19 cellular contexts compared by ENCODE assay signal in the genomic region with DNA sequence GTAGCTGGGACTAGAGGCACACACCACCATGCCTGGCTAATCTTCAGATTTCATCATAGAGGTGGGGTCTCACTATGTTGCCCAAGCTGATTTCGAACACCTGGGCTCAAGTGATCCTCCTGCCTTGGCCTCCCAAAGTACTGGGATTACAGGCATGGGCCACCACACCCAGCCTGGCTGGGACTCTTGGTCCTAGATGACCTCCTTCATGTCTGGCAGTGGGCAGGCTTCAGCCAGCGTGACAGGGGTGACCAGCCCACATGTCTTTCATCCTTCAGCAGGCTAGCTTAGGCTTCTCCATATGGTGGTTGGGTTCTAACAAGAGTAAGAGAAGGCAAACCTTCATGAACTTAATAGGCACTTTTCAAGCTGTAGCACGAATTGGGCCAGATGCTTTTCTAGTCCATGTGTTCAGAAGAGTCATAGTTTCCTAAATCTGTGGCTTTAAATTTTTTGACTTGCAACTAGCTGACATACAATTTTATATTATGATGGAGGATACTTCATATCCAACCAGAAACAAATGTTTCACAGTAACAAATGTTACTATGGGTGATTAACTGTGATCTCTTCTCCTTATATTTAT. TPM values are rescaled to one million over a fixed set of nuclear protein-coding genes. Genes with fewer than 3 reads are reported as not detected.
DNase-seq lines count a peak whose midpoint lies in the region; ATAC-seq and TF ChIP-seq lines count a peak whose summit lies in the region.
"Had no signal": no experiment of that assay in that cellular context is flagged by ENCODE, and none has a peak within 500 bp of the region (broad histone marks: within the 10 kb centered on the region; RNA-seq: fewer than 3 reads in every experiment).

No MANE protein-coding gene starts in this region.

- no peaks in the 10 kb centered on the region for H3K27me3 Mint-ChIP-seq in CD8-positive, alpha-beta memory T cell
- H3K27me3 Mint-ChIP-seq in activated T-helper 1 cell treated with anti-CD3 and anti-CD28 coated beads, Interleukin-12 subunit alpha, Interleukin-12 subunit beta, Interleukin-2, Interleukin-4 antibody, amounts not matched to agents 30 ng/mL and 10 ng/mL and 1 ng/mL, durations not matched to agents 14 hours and 24 hours and 36 hours (ENCODE audit: insufficient read depth) = no peaks in the 10 kb centered on the region
- no peaks in the 10 kb centered on the region for H3K27me3 Mint-ChIP-seq in natural killer cell treated with Interleukin-12 subunit alpha and Interleukin-12 subunit beta and Interleukin-15 and Interleukin-18, amount 100 ng/mL, for 72 hours

- POLR2A ChIA-PET in CD8-positive, alpha-beta memory T cell (lab: Charles Lee) = interaction anchor here (1.4 kb wide), 1 partner anchor 8 kb away, joined by 6 read pairs; a partner anchor contains a TSS

- no peak for DNase-seq in CD8-positive, alpha-beta memory T cell
- no peak for DNase-seq in activated T-helper 1 cell treated with anti-CD3 and anti-CD28 coated beads, Interleukin-12 subunit alpha, Interleukin-12 subunit beta, Interleukin-2, Interleukin-4 antibody, amounts not matched to agents 30 ng/mL and 10 ng/mL and 1 ng/mL, durations not matched to agents 14 hours and 24 hours and 36 hours (ENCODE audit: low spot score)
- no peak for DNase-seq in natural killer cell treated with Interleukin-12 subunit alpha and Interleukin-12 subunit beta and Interleukin-15 and Interleukin-18, amount 100 ng/mL, for 72 hours (ENCODE audit: low spot score)
- no peak for DNase-seq in omental fat pad (ENCODE audit: low spot score)
- DNase-seq in sciatic nerve (ENCODE audit: low spot score) = no peak
- DNase-seq in SKM-1 (lab: John Stamatoyannopoulos, UW; ENCODE audit: unreplicated experiment) = no peak
- DNase-seq: DMS79, NCI-H187 treated with DMSO at 0.1 percent for 48 hours, NCI-H526 treated with DMSO at 0.1 percent for 48 hours, PC-9, retina had no signal

- CTCF ChIA-PET in CD8-positive, alpha-beta memory T cell (lab: Charles Lee) = interaction anchor here (3.5 kb wide), 1 partner anchor 31 kb away, joined by 12 read pairs; no protein-coding TSS in a partner anchor

- peaks cover 3 to 9% (median 3%) of the 10 kb centered on the region in 3 donors for H3K36me3 Mint-ChIP-seq in CD8-positive, alpha-beta memory T cell
- peaks cover 16% of the 10 kb centered on the region for H3K36me3 Mint-ChIP-seq in activated T-helper 1 cell treated with anti-CD3 and anti-CD28 coated beads, Interleukin-12 subunit alpha, Interleukin-12 subunit beta, Interleukin-2, Interleukin-4 antibody, amounts not matched to agents 30 ng/mL and 10 ng/mL and 1 ng/mL, durations not matched to agents 14 hours and 24 hours and 36 hours (ENCODE audit: low read depth)
- H3K36me3 Mint-ChIP-seq in natural killer cell treated with Interleukin-12 subunit alpha and Interleukin-12 subunit beta and Interleukin-15 and Interleukin-18, amount 100 ng/mL, for 72 hours = peaks cover 10% of the 10 kb centered on the region

- H3K27ac ChIP-seq in CD8-positive, alpha-beta memory T cell (ENCODE audit: low read depth, low read length) = peak overlapping the region; percentile 19
- H3K27ac ChIP-seq: BLaER1 treated with 17β-estradiol and CSF1 and Interleukin-3, amounts not matched to agents 10 nM and 100 nM; PC-9; SK-N-MC; thoracic aorta; VCaP had no signal

- peaks cover 3% of the 10 kb centered on the region for H3K9me3 ChIP-seq in CD8-positive, alpha-beta memory T cell (ENCODE audit: low read length)
- H3K9me3 ChIP-seq: thoracic aorta had no signal

- peak; percentile 12 for ATAC-seq in HG02870 (IDR thresholded peaks at IDR 0.05; ENCODE audit: unreplicated experiment)
- peak; percentile 44 to 59 for ATAC-seq in natural killer cell treated with Interleukin-12 subunit alpha and Interleukin-12 subunit beta and Interleukin-15 and Interleukin-18, amount 100 ng/mL, for 72 hours
- no peak for ATAC-seq in GM19467 (IDR thresholded peaks at IDR 0.05; ENCODE audit: unreplicated experiment)
- no peak for ATAC-seq in omental fat pad (ENCODE audit: low FRiP score)
- no peak for ATAC-seq in sciatic nerve

- peak overlapping the region; percentile 78 to 95 (median 92) for H3K27ac Mint-ChIP-seq in CD8-positive, alpha-beta memory T cell
- H3K27ac Mint-ChIP-seq in activated T-helper 1 cell treated with anti-CD3 and anti-CD28 coated beads, Interleukin-12 subunit alpha, Interleukin-12 subunit beta, Interleukin-2, Interleukin-4 antibody, amounts not matched to agents 30 ng/mL and 10 ng/mL and 1 ng/mL, durations not matched to agents 14 hours and 24 hours and 36 hours = peak overlapping the region; percentile 94
- peak overlapping the region; percentile 91 to 93 for H3K27ac Mint-ChIP-seq in natural killer cell treated with Interleukin-12 subunit alpha and Interleukin-12 subunit beta and Interleukin-15 and Interleukin-18, amount 100 ng/mL, for 72 hours

- peaks cover 2 to 6% (median 5%) of the 10 kb centered on the region in 5 donors for H3K9me3 Mint-ChIP-seq in CD8-positive, alpha-beta memory T cell
- peaks cover 8% of the 10 kb centered on the region for H3K9me3 Mint-ChIP-seq in activated T-helper 1 cell treated with anti-CD3 and anti-CD28 coated beads, Interleukin-12 subunit alpha, Interleukin-12 subunit beta, Interleukin-2, Interleukin-4 antibody, amounts not matched to agents 30 ng/mL and 10 ng/mL and 1 ng/mL, durations not matched to agents 14 hours and 24 hours and 36 hours
- no peaks in the 10 kb centered on the region for H3K9me3 Mint-ChIP-seq in natural killer cell treated with Interleukin-12 subunit alpha and Interleukin-12 subunit beta and Interleukin-15 and Interleukin-18, amount 100 ng/mL, for 72 hours

- no peak for TF ChIP-seq CTCF in omental fat pad (IDR thresholded peaks at IDR 0.05)

- H3K4me3 ChIP-seq in CD8-positive, alpha-beta memory T cell (ENCODE audit: low read length) = peak overlapping the region; percentile 24
- H3K4me3 ChIP-seq: BLaER1 treated with 17β-estradiol and CSF1 and Interleukin-3, amounts not matched to agents 10 nM and 100 nM; lung; PC-9; SK-N-MC; thoracic aorta had no signal

- peak overlapping the region; percentile 80 to 86 (median 82) for H3K4me3 Mint-ChIP-seq in CD8-positive, alpha-beta memory T cell
- H3K4me3 Mint-ChIP-seq in activated T-helper 1 cell treated with anti-CD3 and anti-CD28 coated beads, Interleukin-12 subunit alpha, Interleukin-12 subunit beta, Interleukin-2, Interleukin-4 antibody, amounts not matched to agents 30 ng/mL and 10 ng/mL and 1 ng/mL, durations not matched to agents 14 hours and 24 hours and 36 hours = peak overlapping the region; percentile 83
- H3K4me3 Mint-ChIP-seq in natural killer cell treated with Interleukin-12 subunit alpha and Interleukin-12 subunit beta and Interleukin-15 and Interleukin-18, amount 100 ng/mL, for 72 hours = peak overlapping the region; percentile 86
- H3K4me3 Mint-ChIP-seq: neural crest cell had no signal

- no peaks in the 10 kb centered on the region for H3K36me3 ChIP-seq in CD8-positive, alpha-beta memory T cell (ENCODE audit: insufficient read depth, low read length)
- H3K36me3 ChIP-seq: thoracic aorta had no signal

- no peaks in the 10 kb centered on the region for H3K27me3 ChIP-seq in CD8-positive, alpha-beta memory T cell (ENCODE audit: insufficient read depth, low read length, poor library complexity, severe bottlenecking)
- H3K27me3 ChIP-seq: BLaER1 treated with 17β-estradiol and CSF1 and Interleukin-3, amounts not matched to agents 10 nM and 100 nM had no signal

- peaks cover 70 to 90% (median 88%) of the 10 kb centered on the region in 3 donors for H3K4me1 Mint-ChIP-seq in CD8-positive, alpha-beta memory T cell
- peaks cover 45% of the 10 kb centered on the region for H3K4me1 Mint-ChIP-seq in activated T-helper 1 cell treated with anti-CD3 and anti-CD28 coated beads, Interleukin-12 subunit alpha, Interleukin-12 subunit beta, Interleukin-2, Interleukin-4 antibody, amounts not matched to agents 30 ng/mL and 10 ng/mL and 1 ng/mL, durations not matched to agents 14 hours and 24 hours and 36 hours (ENCODE audit: low read depth)
- peaks cover 36 to 40% of the 10 kb centered on the region in 2 donors for H3K4me1 Mint-ChIP-seq in natural killer cell treated with Interleukin-12 subunit alpha and Interleukin-12 subunit beta and Interleukin-15 and Interleukin-18, amount 100 ng/mL, for 72 hours (ENCODE audit: low read depth in 2 of 2)
- H3K4me1 Mint-ChIP-seq: neural crest cell had no signal

- intact Hi-C loops in activated T-helper 1 cell treated with anti-CD3 and anti-CD28 coated beads, Interleukin-12 subunit alpha, Interleukin-12 subunit beta, Interleukin-2, Interleukin-4 antibody, amounts not matched to agents 30 ng/mL and 10 ng/mL and 1 ng/mL, durations not matched to agents 14 hours and 24 hours and 36 hours (cut with micrococcal nuclease) = loop anchor here (1.0 to 10.0 kb wide), 9 partner anchors 8 to 1009 kb away; a partner anchor contains a TSS
- intact Hi-C loops in sciatic nerve (cut with DNase I) = no loop called here

- peaks cover 31% of the 10 kb centered on the region for H3K4me1 ChIP-seq in CD8-positive, alpha-beta memory T cell (ENCODE audit: insufficient read depth, low read length)

RNA-seq across cellular contexts. Expression of a gene that starts 7.7 kb away (rescaled TPM):
- total RNA-seq in CD8-positive, alpha-beta memory T cell = 10 to 100 TPM; 13.9 to 16.1 TPM
- 20.9 TPM for polyA plus RNA-seq in CD8-positive, alpha-beta memory T cell
- total RNA-seq in activated T-helper 1 cell treated with anti-CD3 and anti-CD28 coated beads, Interleukin-12 subunit alpha, Interleukin-12 subunit beta, Interleukin-2, Interleukin-4 antibody, amounts not matched to agents 30 ng/mL and 10 ng/mL and 1 ng/mL, durations not matched to agents 14 hours and 24 hours and 36 hours = 16.3 and 16.6 TPM in 2 replicates
- 10 to 100 TPM in 1 of 2 donors, 1 to 10 TPM in 1; 8.8 to 18.4 TPM for total RNA-seq in natural killer cell treated with Interleukin-12 subunit alpha and Interleukin-12 subunit beta and Interleukin-15 and Interleukin-18, amount 100 ng/mL, for 72 hours
- total RNA-seq in omental fat pad = 100 to 1,000 TPM in 3 of 4 donors, 10 to 100 TPM in 1; 54.8 to 114 (median 107) TPM
- 36.7 TPM for total RNA-seq in sciatic nerve

Comparison
In these comparisons a context has a peak if more than half of its experiments do, and no peak if none do; other contexts are left out.
1. ATAC-seq: peak in HG02870 (single experiment) and natural killer cell treated with Interleukin-12 subunit alpha and Interleukin-12 subunit beta and Interleukin-15 and Interleukin-18, amount 100 ng/mL, for 72 hours (2 of 2); none in GM19467 (single experiment), omental fat pad (single experiment) and sciatic nerve (single experiment).
2. Peak in every context shown above with its lines, with median percentiles within 50 percentile points of each other: H3K27ac Mint-ChIP-seq and H3K4me3 Mint-ChIP-seq.